9 cellular contexts compared by ENCODE assay signal in the genomic region with DNA sequence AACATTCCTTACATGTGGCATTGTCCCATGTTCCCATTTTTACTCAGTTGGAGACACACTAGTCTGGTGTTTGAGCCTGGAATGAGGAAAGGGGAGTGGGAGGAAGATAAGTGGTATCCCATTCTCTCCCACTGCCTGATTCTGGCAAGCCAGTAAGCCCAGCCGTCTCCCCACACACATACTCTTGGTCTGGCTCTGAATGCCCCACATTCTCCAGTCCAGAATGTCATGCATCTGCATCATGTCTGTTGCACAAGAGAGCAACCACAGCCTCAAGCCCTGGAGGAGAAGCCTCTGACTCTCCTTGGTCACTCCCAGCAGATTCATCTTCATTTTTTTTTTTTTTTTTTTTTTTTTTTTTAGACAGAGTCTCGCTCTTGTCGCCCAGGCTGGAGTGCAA. TPM values are rescaled to one million over a fixed set of nuclear protein-coding genes. Genes with fewer than 3 reads are reported as not detected.
DNase-seq lines count a peak whose midpoint lies in the region; ATAC-seq and TF ChIP-seq lines count a peak whose summit lies in the region.
"Had no signal": no experiment of that assay in that cellular context is flagged by ENCODE, and none has a peak within 500 bp of the region (broad histone marks: within the 10 kb centered on the region; RNA-seq: fewer than 3 reads in every experiment).

No MANE protein-coding gene starts in this region.

- H3K9me2 ChIP-seq in Karpas-422 (replicated peaks; ENCODE audit: insufficient read depth, low read length), result no peaks in the 10 kb centered on the region

- DNase-seq in Karpas-422 (no peak), body of pancreas (peak; percentile 23 to 72 (median 38)), left lung (peak in 1 of 2 donors; percentile 78), aorta (peak in 1 of 2 donors; percentile 76), NCI-H82 treated with DMSO at 0.1 percent for 48 hours (lab: John Stamatoyannopoulos, UW; ENCODE audit: unreplicated experiment) (no peak), iPS-NIHi7 (ENCODE audit: extremely low spot score) (no peak), NCI-H2196 (lab: John Stamatoyannopoulos, UW; ENCODE audit: unreplicated experiment) (no peak)
- DNase-seq: T-helper 9 cell had no signal

- H3K79me2 ChIP-seq in Karpas-422 (ENCODE audit: low read length), result no peaks in the 10 kb centered on the region

- no peak for TF ChIP-seq POLR2A in body of pancreas (IDR thresholded peaks at IDR 0.05)

- WGBS in body of pancreas, 2 donors, result 61 to 76% methylated on average over 3 of the region's 3 CpGs
- WGBS in aorta, 2 donors, result 66 to 70% methylated on average over 3 of the region's 3 CpGs

- H3K4me3 ChIP-seq in Karpas-422 (ENCODE audit: low read length) (no peak overlapping the region), body of pancreas (no peak overlapping the region), left lung (no peak overlapping the region), aorta (ENCODE audit: low read length in 2 of 2) (no peak overlapping the region)
- H3K4me3 ChIP-seq: cardiac muscle cell had no signal

- H4K20me1 ChIP-seq in Karpas-422 (ENCODE audit: insufficient read depth, low read depth, low read length), result no peaks in the 10 kb centered on the region

- H3K9ac ChIP-seq in Karpas-422 (ENCODE audit: low read length), result no peak overlapping the region

- TF ChIP-seq CTCF in body of pancreas (IDR thresholded peaks at IDR 0.05) (no peak), left lung (IDR thresholded peaks at IDR 0.05) (no peak)

- H3K27ac ChIP-seq in Karpas-422 (ENCODE audit: low read length) (no peak overlapping the region), body of pancreas (peak overlapping the region in 2 of 4 donors; percentile 12 to 14), left lung (peak overlapping the region; percentile 58 to 76), aorta (ENCODE audit: low read depth in 1 of 2, low read length in 2 of 2) (no peak overlapping the region)
- H3K27ac ChIP-seq: cardiac muscle cell had no signal

- H3K9me3 ChIP-seq in Karpas-422 (ENCODE audit: low read length) (no peaks in the 10 kb centered on the region), body of pancreas (no peaks in the 10 kb centered on the region), left lung (peaks cover 0 to 5% of the 10 kb centered on the region in 2 donors), aorta (ENCODE audit: control insufficient read depth, low read length) (no peaks in the 10 kb centered on the region)

- peak; percentile 82 for ATAC-seq in body of pancreas
- peak; percentile 86 for ATAC-seq in left lung
- ATAC-seq in aorta (ENCODE audit: low FRiP score), result peak; percentile 86

- H3K36me3 ChIP-seq in Karpas-422 (ENCODE audit: insufficient read depth, low read length) (no peaks in the 10 kb centered on the region), body of pancreas (replicated peaks in 1 of 2; ENCODE audit: insufficient read depth in 1 of 2, low read depth in 2 of 2) (no peaks in the 10 kb centered on the region), left lung (peaks cover 0 to 36% of the 10 kb centered on the region in 2 donors), aorta (ENCODE audit: control insufficient read depth in 1 of 2, insufficient read depth in 2 of 2, low read length in 1 of 2) (peaks cover 0 to 1% of the 10 kb centered on the region in 2 donors)
- H3K36me3 ChIP-seq: cardiac muscle cell had no signal

- H3K4me1 ChIP-seq in Karpas-422 (ENCODE audit: low read length) (no peaks in the 10 kb centered on the region), body of pancreas (no peaks in the 10 kb centered on the region), left lung (peaks cover 0 to 38% of the 10 kb centered on the region in 2 donors), aorta (ENCODE audit: control insufficient read depth in 1 of 2, insufficient read depth in 2 of 2, low read length in 2 of 2) (no peaks in the 10 kb centered on the region)

- intact Hi-C loops in body of pancreas (cut with DNase I) (no loop called here), left lung (cut with DNase I) (no loop called here), aorta (cut with DNase I) (no loop called here)

- H2AFZ ChIP-seq in Karpas-422 (ENCODE audit: low read length), result no peak overlapping the region

- H3K4me2 ChIP-seq in Karpas-422 (ENCODE audit: low read depth, low read length, poor library complexity, severe bottlenecking), result peak overlapping the region; percentile 55

- H3K27me3 ChIP-seq in Karpas-422 (ENCODE audit: low read length), result no peaks in the 10 kb centered on the region
- no peaks in the 10 kb centered on the region for H3K27me3 ChIP-seq in body of pancreas
- H3K27me3 ChIP-seq in left lung, result no peaks in the 10 kb centered on the region
- no peaks in the 10 kb centered on the region for H3K27me3 ChIP-seq in aorta (ENCODE audit: control insufficient read depth in 1 of 2, insufficient read depth in 2 of 2, low read length in 1 of 2)
- H3K27me3 ChIP-seq: cardiac muscle cell had no signal

RNA-seq across cellular contexts. Expression of gene DRAM1, which starts 48.0 kb away (rescaled TPM):
- not detected in 2 replicates for total RNA-seq in Karpas-422 (2014; rRNA removed; shearing (Covaris generic); ENCODE audit: low replicate concordance)
- total RNA-seq in body of pancreas, result 10 to 100 TPM in 1 of 2 donors, 1 to 10 TPM in 1; 2.6 to 14.5 TPM
- total RNA-seq in left lung, result 100 to 1,000 TPM; 115 to 167 TPM
- total RNA-seq in aorta, result 10 to 100 TPM; 28.6 to 37.4 TPM
- polyA plus RNA-seq in aorta, result 10 to 100 TPM; 11.0 to 16.5 TPM

Comparison
In these comparisons a context has a peak if more than half of its experiments do, and no peak if none do; other contexts are left out.
1. DNase-seq: peak in body of pancreas (4 of 4); none in Karpas-422 (single experiment), NCI-H82 treated with DMSO at 0.1 percent for 48 hours (single experiment), iPS-NIHi7 (single experiment) and NCI-H2196 (single experiment).
2. H3K27ac ChIP-seq: peak in left lung (2 of 2); none in Karpas-422 (single experiment) and aorta (0 of 2).
3. Peak in every context shown above with its lines, with median percentiles within 50 percentile points of each other: ATAC-seq.